8 cellular contexts compared by ENCODE assay signal in genomic region chr1:27348861-27349783, GRCh38. TPM values are rescaled to one million over a fixed set of nuclear protein-coding genes. Genes with fewer than 3 reads are reported as not detected.
DNase-seq lines count a peak whose midpoint lies in the region; ATAC-seq, FAIRE-seq and TF ChIP-seq lines count a peak whose summit lies in the region.

No MANE protein-coding gene starts in this region.

- H3K4me3 ChIP-seq in lower lobe of right lung, result peak overlapping the region; percentile 58
- peak overlapping the region in 3 of 4 donors; percentile 40 to 54 (median 51) for H3K4me3 ChIP-seq in upper lobe of left lung

- ATAC-seq in GM21529 (IDR thresholded peaks at IDR 0.05; ENCODE audit: unreplicated experiment), result peak; percentile 48
- ATAC-seq in lower lobe of right lung, result peak; percentile 89 to 91
- peak; percentile 57 to 88 for ATAC-seq in upper lobe of left lung (ENCODE audit: low FRiP score in 2 of 2)

- peaks cover 33% of the 10 kb centered on the region for H3K4me1 ChIP-seq in lower lobe of right lung
- H3K4me1 ChIP-seq in upper lobe of left lung, result peaks cover 19 to 34% (median 30%) of the 10 kb centered on the region in 4 donors

- H3K36me3 ChIP-seq in lower lobe of right lung, result peaks cover 22% of the 10 kb centered on the region
- peaks cover 0 to 27% (median 14%) of the 10 kb centered on the region in 4 donors for H3K36me3 ChIP-seq in upper lobe of left lung

- in situ Hi-C loops in ACHN (cut with HindIII; ENCODE audit: low pct_ligation_motif_present, low pct_unique_long_range_greater_than_20kb, low sequenced_read_pairs), result no loop called here

- intact Hi-C loops in lower lobe of right lung (cut with DNase I), result no loop called here

- TF ChIP-seq POLR2A in upper lobe of left lung (IDR thresholded peaks at IDR 0.05), result no peak

- H3K27me3 ChIP-seq in lower lobe of right lung (ENCODE audit: low read depth) (no peaks in the 10 kb centered on the region), upper lobe of left lung (no peaks in the 10 kb centered on the region)

- WGBS in upper lobe of left lung, 2 donors, result 40 to 64% methylated on average over 14 to 43 of the region's 51 CpGs

- H3K9me3 ChIP-seq in lower lobe of right lung, result no peaks in the 10 kb centered on the region
- no peaks in the 10 kb centered on the region for H3K9me3 ChIP-seq in upper lobe of left lung

- TF ChIP-seq CTCF in lower lobe of right lung (IDR thresholded peaks at IDR 0.05), result no peak
- TF ChIP-seq CTCF in upper lobe of left lung (IDR thresholded peaks at IDR 0.05), result no peak

- DNase-seq in ACHN (peak; percentile 53), RCC 7860 (ENCODE audit: low spot score) (peak; percentile 33), dermis blood vessel endothelial cell (peak; percentile 20), lower lobe of right lung (peak; percentile 87), upper lobe of left lung (peak; percentile 86 to 91), H4 (ENCODE audit: low spot score) (no peak), globus pallidus (ENCODE audit: low spot score) (no peak)

- H3K27ac ChIP-seq in lower lobe of right lung (peak overlapping the region; percentile 46), upper lobe of left lung (peak overlapping the region in 2 of 4 donors; percentile 23 to 69)

- FAIRE-seq in RCC 7860 (lab: Jason Lieb, UNC), result no peak

- TF ChIP-seq EP300 in upper lobe of left lung (IDR thresholded peaks at IDR 0.05), result no peak

RNA-seq across cellular contexts. Expression of gene SYTL1, which starts 7.3 kb away (rescaled TPM):
- total RNA-seq in dermis blood vessel endothelial cell, result not detected in 2 replicates
- 29.3 TPM for total RNA-seq in lower lobe of right lung
- total RNA-seq in upper lobe of left lung, result 10 to 100 TPM; 28.7 to 74.4 (median 44.1) TPM
- 0.99 and 1.0 TPM in 2 replicates for total RNA-seq in H4 (2014; rRNA removed; shearing (Covaris generic))

RNA-seq across cellular contexts. Expression of gene MAP3K6, which starts 17.6 kb away (rescaled TPM):
- 6.6 and 10.3 TPM in 2 replicates for total RNA-seq in dermis blood vessel endothelial cell
- 117 TPM for total RNA-seq in lower lobe of right lung
- 100 to 1,000 TPM in 4 of 6 donors, 10 to 100 TPM in 2; 36.6 to 302 (median 118) TPM for total RNA-seq in upper lobe of left lung
- 4.2 and 6.7 TPM in 2 replicates for total RNA-seq in H4 (2014; rRNA removed; shearing (Covaris generic))

RNA-seq across cellular contexts. Expression of gene FCN3, which starts 25.5 kb away (rescaled TPM):
- total RNA-seq in dermis blood vessel endothelial cell (0.09 TPM in 1 of 2 replicates, not detected in the other), lower lobe of right lung (1,125 TPM), upper lobe of left lung (1,000 to 10,000 TPM in 1 of 6 donors, 100 to 1,000 TPM in 5; 145 to 1,319 (median 555) TPM)
- total RNA-seq in H4 (2014; rRNA removed; shearing (Covaris generic)), result not detected in 2 replicates

RNA-seq across cellular contexts. Expression of gene TMEM222, which starts 27.2 kb away (rescaled TPM):
- 23.3 and 34.0 TPM in 2 replicates for total RNA-seq in dermis blood vessel endothelial cell
- total RNA-seq in lower lobe of right lung, result 30.2 TPM
- 10 to 100 TPM; 11.5 to 43.9 (median 30.1) TPM for total RNA-seq in upper lobe of left lung
- 30.7 and 33.4 TPM in 2 replicates for total RNA-seq in H4 (2014; rRNA removed; shearing (Covaris generic))

RNA-seq across cellular contexts. Expression of gene CD164L2, which starts 34.0 kb away (rescaled TPM):
- total RNA-seq in dermis blood vessel endothelial cell, result not detected in 2 replicates
- total RNA-seq in lower lobe of right lung, result 6.8 TPM
- total RNA-seq in upper lobe of left lung, result 10 to 100 TPM in 1 of 6 donors, 1 to 10 TPM in 5; 2.3 to 12.3 (median 5.5) TPM
- total RNA-seq in H4 (2014; rRNA removed; shearing (Covaris generic)), result not detected in 2 replicates

Comparison
In these comparisons a context has a peak if more than half of its experiments do, and no peak if none do; other contexts are left out.
1. DNase-seq: peak in ACHN (single experiment), RCC 7860 (single experiment), dermis blood vessel endothelial cell (single experiment), lower lobe of right lung (single experiment) and upper lobe of left lung (2 of 2); none in H4 (single experiment) and globus pallidus (single experiment).
2. RNA of gene SYTL1, which starts 7.3 kb away (total RNA-seq): 28.7 to 74.4 TPM in upper lobe of left lung and 29.3 TPM in lower lobe of right lung (single experiment); 0.99 to 1.0 TPM in H4 and not detected in dermis blood vessel endothelial cell; every median in the first group is over 10 times any median in the second.
3. RNA of gene FCN3, which starts 25.5 kb away (total RNA-seq): 1,125 TPM in lower lobe of right lung (single experiment) and 145 to 1,319 TPM in upper lobe of left lung; 0.09 TPM in dermis blood vessel endothelial cell and not detected in H4; every median in the first group is over 100 times any median in the second.
4. Peak in every context shown above with its lines, with median percentiles within 50 percentile points of each other: ATAC-seq.